ENCODE assay signal across 28 cellular contexts in genomic region chr6:125163811-125164210, GRCh38. TPM values are rescaled to one million over a fixed set of nuclear protein-coding genes. Genes with fewer than 3 reads are reported as not detected.
"Had no signal": no experiment of that assay in that cellular context is flagged by ENCODE, and none has a peak within 500 bp of the region (broad histone marks: within the 10 kb centered on the region; RNA-seq: fewer than 3 reads in every experiment).

No MANE protein-coding gene starts in this region.

- H3K36me3 ChIP-seq: neural progenitor cell, ovary, prostate gland, right atrium auricular region, right lobe of liver, sigmoid colon, stomach, thoracic aorta, thyroid gland, tibial nerve, upper lobe of left lung, vagina had no signal

- FAIRE-seq: small intestine, urothelium cell line had no signal

- H3K36me3 Mint-ChIP-seq: naive thymus-derived CD8-positive, alpha-beta T cell; neural progenitor cell; stimulated activated effector memory CD8-positive, alpha-beta T cell treated with anti-CD3 and anti-CD28 coated beads, Interleukin-12 subunit alpha, Interleukin-12 subunit beta, amount 100 ng/mL, for 72 hours had no signal

- H3K79me2 ChIP-seq: parathyroid adenoma had no signal

- DNase-seq: naive thymus-derived CD8-positive, alpha-beta T cell; occipital lobe; ovary; retina; right lobe of liver; sigmoid colon; small intestine; stimulated activated CD4-positive, alpha-beta T cell treated with anti-CD3 and anti-CD28 coated beads, Interleukin-15, amount 100 ng/mL, for 24 hours; stimulated activated CD4-positive, alpha-beta T cell treated with anti-CD3 and anti-CD28 coated beads, Interleukin-2, amount 100 ng/mL, for 24 hours; stimulated activated CD4-positive, alpha-beta T cell treated with anti-CD3 and anti-CD28 coated beads, Interleukin-2, amount 100 ng/mL, for 48 hours; stimulated activated CD4-positive, alpha-beta T cell treated with anti-CD3 and anti-CD28 coated beads, Interleukin-4, amount 100 ng/mL, for 24 hours; stimulated activated naive B cell treated with anti-CD40 and anti-IgM and Interleukin-4, amounts not matched to agents 10 μg/mL and 1 μg/mL and 100 μg/mL, for 72 hours; stimulated activated naive CD4-positive, alpha-beta T cell treated with Interleukin-2 at 50 U/mL for 16 hours; stomach; thyroid gland; trophoblast cell; upper lobe of left lung had no signal

- H2AFZ ChIP-seq: neural progenitor cell, parathyroid adenoma had no signal

- H3K4me1 ChIP-seq: neural progenitor cell, parathyroid adenoma, prostate gland, right atrium auricular region, thyroid gland, tibial nerve, upper lobe of left lung had no signal

- H3K4me3 Mint-ChIP-seq: naive thymus-derived CD8-positive, alpha-beta T cell; nephron; neural progenitor cell; stimulated activated effector memory CD8-positive, alpha-beta T cell treated with anti-CD3 and anti-CD28 coated beads, Interleukin-12 subunit alpha, Interleukin-12 subunit beta, amount 100 ng/mL, for 72 hours; stimulated activated naive B cell treated with anti-CD40 and anti-IgM and Interleukin-4, amounts not matched to agents 10 μg/mL and 1 μg/mL and 100 μg/mL, for 72 hours; stimulated activated naive CD8-positive, alpha-beta T cell treated with anti-CD3 and anti-CD28 coated beads, Interleukin-15, Interleukin-2, amounts not matched to agents 100 ng/mL and 50 ng/mL, for 24 hours had no signal

- H3K27ac Mint-ChIP-seq: naive thymus-derived CD8-positive, alpha-beta T cell; nephron; neural progenitor cell; stimulated activated effector memory CD8-positive, alpha-beta T cell treated with anti-CD3 and anti-CD28 coated beads, Interleukin-12 subunit alpha, Interleukin-12 subunit beta, amount 100 ng/mL, for 72 hours; stimulated activated naive B cell treated with anti-CD40 and anti-IgM and Interleukin-4, amounts not matched to agents 10 μg/mL and 1 μg/mL and 100 μg/mL, for 72 hours; stimulated activated naive CD8-positive, alpha-beta T cell treated with anti-CD3 and anti-CD28 coated beads, Interleukin-15, Interleukin-2, amounts not matched to agents 100 ng/mL and 50 ng/mL, for 24 hours had no signal

- H3K9ac ChIP-seq: neural progenitor cell, parathyroid adenoma had no signal

- H3K4me1 Mint-ChIP-seq: naive thymus-derived CD8-positive, alpha-beta T cell; neural progenitor cell; stimulated activated effector memory CD8-positive, alpha-beta T cell treated with anti-CD3 and anti-CD28 coated beads, Interleukin-12 subunit alpha, Interleukin-12 subunit beta, amount 100 ng/mL, for 72 hours; stimulated activated naive B cell treated with anti-CD40 and anti-IgM and Interleukin-4, amounts not matched to agents 10 μg/mL and 1 μg/mL and 100 μg/mL, for 72 hours had no signal

- H3K27me3 ChIP-seq: neural progenitor cell, ovary, right atrium auricular region, right lobe of liver, sigmoid colon, stomach, thyroid gland, tibial nerve, upper lobe of left lung, vagina had no signal

- H3K4me2 ChIP-seq: neural progenitor cell had no signal

- H3K9me3 ChIP-seq: ovary, prostate gland, right lobe of liver, sigmoid colon, stomach, thoracic aorta, thyroid gland, tibial nerve, upper lobe of left lung, vagina had no signal

- ATAC-seq: naive thymus-derived CD8-positive, alpha-beta T cell; right lobe of liver; stimulated activated effector memory CD8-positive, alpha-beta T cell treated with anti-CD3 and anti-CD28 coated beads, Interleukin-12 subunit alpha, Interleukin-12 subunit beta, amount 100 ng/mL, for 72 hours; stimulated activated naive B cell treated with anti-CD40 and anti-IgM and Interleukin-4, amounts not matched to agents 10 μg/mL and 1 μg/mL and 100 μg/mL, for 72 hours had no signal

- H3K27ac ChIP-seq: neural progenitor cell, ovary, parathyroid adenoma, prostate gland, right atrium auricular region, right lobe of liver, stomach, thoracic aorta, thyroid gland, tibial nerve, upper lobe of left lung, vagina had no signal

- H3K4me3 ChIP-seq: neural progenitor cell, ovary, prostate gland, right atrium auricular region, right lobe of liver, sigmoid colon, stomach, thoracic aorta, thyroid gland, tibial nerve, upper lobe of left lung, vagina had no signal

- H3K9me3 Mint-ChIP-seq: nephron; stimulated activated effector memory CD8-positive, alpha-beta T cell treated with anti-CD3 and anti-CD28 coated beads, Interleukin-12 subunit alpha, Interleukin-12 subunit beta, amount 100 ng/mL, for 72 hours; stimulated activated naive CD8-positive, alpha-beta T cell treated with anti-CD3 and anti-CD28 coated beads, Interleukin-15, Interleukin-2, amounts not matched to agents 100 ng/mL and 50 ng/mL, for 24 hours had no signal

RNA-seq across cellular contexts. Expression of gene TPD52L1, which starts 10.2 kb away (rescaled TPM):
- total RNA-seq: naive thymus-derived CD8-positive, alpha-beta T cell had no signal
- polyA plus RNA-seq: naive thymus-derived CD8-positive, alpha-beta T cell had no signal
